In genomic region chr5:80191991-80192398, GRCh38 we compare ENCODE assay signal across 8 cellular contexts.
DNase-seq lines count a peak whose midpoint lies in the region; ATAC-seq and TF ChIP-seq lines count a peak whose summit lies in the region.

No MANE protein-coding gene starts in this region.

- H3K36me3 Mint-ChIP-seq in stimulated activated naive CD8-positive, alpha-beta T cell treated with anti-CD3 and anti-CD28 coated beads, Interleukin-15, Interleukin-2, amounts not matched to agents 100 ng/mL and 50 ng/mL, for 24 hours (ENCODE audit: low read depth): peaks cover 10% of the 10 kb centered on the region

- H3K4me1 Mint-ChIP-seq in stimulated activated naive CD8-positive, alpha-beta T cell treated with anti-CD3 and anti-CD28 coated beads, Interleukin-15, Interleukin-2, amounts not matched to agents 100 ng/mL and 50 ng/mL, for 24 hours (ENCODE audit: low read depth): peaks cover 84% of the 10 kb centered on the region

- H3K9me3 Mint-ChIP-seq in stimulated activated naive CD8-positive, alpha-beta T cell treated with anti-CD3 and anti-CD28 coated beads, Interleukin-15, Interleukin-2, amounts not matched to agents 100 ng/mL and 50 ng/mL, for 24 hours: no peaks in the 10 kb centered on the region

- H3K27ac Mint-ChIP-seq in stimulated activated naive CD8-positive, alpha-beta T cell treated with anti-CD3 and anti-CD28 coated beads, Interleukin-15, Interleukin-2, amounts not matched to agents 100 ng/mL and 50 ng/mL, for 24 hours: peak overlapping the region; percentile 85

- no peaks in the 10 kb centered on the region for H3K27me3 Mint-ChIP-seq in stimulated activated naive CD8-positive, alpha-beta T cell treated with anti-CD3 and anti-CD28 coated beads, Interleukin-15, Interleukin-2, amounts not matched to agents 100 ng/mL and 50 ng/mL, for 24 hours

- ATAC-seq in HG03175 (IDR thresholded peaks at IDR 0.05; ENCODE audit: unreplicated experiment) (no peak), HG03354 (IDR thresholded peaks at IDR 0.05; ENCODE audit: poor library complexity, severe bottlenecking, unreplicated experiment) (no peak), SK-N-SH treated with all-trans-retinoic acid at 6 μM for 48 hours (no peak)

- peak overlapping the region; percentile 83 for H3K4me3 Mint-ChIP-seq in stimulated activated naive CD8-positive, alpha-beta T cell treated with anti-CD3 and anti-CD28 coated beads, Interleukin-15, Interleukin-2, amounts not matched to agents 100 ng/mL and 50 ng/mL, for 24 hours

- DNase-seq in NCI-H69 (lab: John Stamatoyannopoulos, UW) (peak; percentile 62), iPS-NIHi7 (ENCODE audit: extremely low spot score) (peak; percentile 28), retina (no peak)
- DNase-seq in activated effector memory CD4-positive, alpha-beta T cell treated with Interleukin-2 at 50 U/mL for 16 hours: peak; percentile 42

TF ChIP-seq in SK-N-SH treated with all-trans-retinoic acid at 6 μM for 48 hours, 23 proteins besides CTCF, POLR2A, EP300 and RAD21:
- TF ChIP-seq POU6F1 (CRISPR knock-in tag; IDR thresholded peaks at IDR 0.05; ENCODE audit: borderline replicate concordance, low read depth): no peak
- no peak for TF ChIP-seq TCF4 (CRISPR knock-in tag; IDR thresholded peaks at IDR 0.05; ENCODE audit: borderline replicate concordance)
- no peak for TF ChIP-seq ESRRG (CRISPR knock-in tag; IDR thresholded peaks at IDR 0.05)
- no peak for TF ChIP-seq PPARA (CRISPR knock-in tag; IDR thresholded peaks at IDR 0.05; ENCODE audit: borderline replicate concordance)
- TF ChIP-seq CREB5 (CRISPR knock-in tag; IDR thresholded peaks at IDR 0.05; ENCODE audit: low read depth): no peak
- no peak for TF ChIP-seq TSHZ2 (CRISPR knock-in tag; IDR thresholded peaks at IDR 0.05)
- no peak for TF ChIP-seq CSDC2 (CRISPR knock-in tag; IDR thresholded peaks at IDR 0.05)
- TF ChIP-seq ARNTL (CRISPR knock-in tag; IDR thresholded peaks at IDR 0.05; ENCODE audit: borderline replicate concordance, low read depth): no peak
- no peak for TF ChIP-seq PATZ1 (CRISPR knock-in tag; IDR thresholded peaks at IDR 0.05; ENCODE audit: borderline replicate concordance)
- TF ChIP-seq TOX (CRISPR knock-in tag; IDR thresholded peaks at IDR 0.05; ENCODE audit: borderline replicate concordance): no peak
- no peak for TF ChIP-seq ZNF565 (CRISPR knock-in tag; conservative IDR thresholded peaks at IDR 0.05; ENCODE audit: low read depth)
- TF ChIP-seq GLIS3 (CRISPR knock-in tag; IDR thresholded peaks at IDR 0.05): no peak
- TF ChIP-seq BACH2 (CRISPR knock-in tag; IDR thresholded peaks at IDR 0.05; ENCODE audit: borderline replicate concordance): no peak
- no peak for TF ChIP-seq OSR1 (CRISPR knock-in tag; IDR thresholded peaks at IDR 0.05)
- TF ChIP-seq ZFP30 (CRISPR knock-in tag; IDR thresholded peaks at IDR 0.05): no peak
- no peak for TF ChIP-seq ZFP3 (CRISPR knock-in tag; IDR thresholded peaks at IDR 0.05)
